In the genomic region with DNA sequence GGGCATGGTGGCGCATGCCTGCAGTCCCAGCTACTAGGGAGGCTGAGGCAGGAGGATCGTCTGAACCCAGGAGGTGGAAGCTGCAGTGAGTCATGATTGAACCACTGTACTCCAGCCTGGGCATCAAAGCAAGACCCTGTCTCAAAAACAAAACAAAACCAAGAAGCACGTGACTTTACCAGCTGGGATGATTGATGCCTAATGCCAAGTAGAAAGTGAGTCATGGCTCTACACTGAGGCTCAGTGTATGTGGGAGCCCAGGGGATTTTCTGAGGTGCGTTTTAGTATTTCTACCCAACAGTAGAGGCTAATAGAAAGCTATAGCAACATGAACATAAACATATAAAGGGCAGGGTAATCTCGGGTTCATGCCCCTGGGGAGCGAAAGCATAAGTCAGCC, we compare ENCODE assay signal across 16 cellular contexts. TPM values are rescaled to one million over a fixed set of nuclear protein-coding genes. Genes with fewer than 3 reads are reported as not detected.
DNase-seq lines count a peak whose midpoint lies in the region; ATAC-seq and TF ChIP-seq lines count a peak whose summit lies in the region.
"Had no signal": no experiment of that assay in that cellular context is flagged by ENCODE, and none has a peak within 500 bp of the region (broad histone marks: within the 10 kb centered on the region; RNA-seq: fewer than 3 reads in every experiment).

No MANE protein-coding gene starts in this region.

- peak overlapping the region; percentile 20 for H3K27ac Mint-ChIP-seq in T-helper 2 cell treated with Interferon-gamma antibody and Interleukin-4, amounts not matched to agents 5 μg/mL and 100 μg/mL, for 36 hours
- peak overlapping the region; percentile 55 for H3K27ac Mint-ChIP-seq in glutamatergic neuron (ENCODE audit: unreplicated experiment)
- peak overlapping the region; percentile 81 for H3K27ac Mint-ChIP-seq in progenitor cell of endocrine pancreas
- no peak overlapping the region for H3K27ac Mint-ChIP-seq in stimulated activated memory B cell treated with anti-CD40 and anti-IgM and Interleukin-4, amounts not matched to agents 10 μg/mL and 1 μg/mL and 100 μg/mL, for 72 hours
- H3K27ac Mint-ChIP-seq: B cell; CD4-positive, alpha-beta T cell had no signal

- H3K27me3 Mint-ChIP-seq in T-helper 2 cell treated with Interferon-gamma antibody and Interleukin-4, amounts not matched to agents 5 μg/mL and 100 μg/mL, for 36 hours (ENCODE audit: low read depth), result no peaks in the 10 kb centered on the region
- peaks cover 17% of the 10 kb centered on the region for H3K27me3 Mint-ChIP-seq in glutamatergic neuron (ENCODE audit: unreplicated experiment)
- peaks cover 3% of the 10 kb centered on the region for H3K27me3 Mint-ChIP-seq in progenitor cell of endocrine pancreas
- H3K27me3 Mint-ChIP-seq in stimulated activated memory B cell treated with anti-CD40 and anti-IgM and Interleukin-4, amounts not matched to agents 10 μg/mL and 1 μg/mL and 100 μg/mL, for 72 hours, result peaks cover 13% of the 10 kb centered on the region

- in situ Hi-C loops in G401 (cut with HindIII; ENCODE audit: low sequenced_read_pairs), result loop anchor here (25.0 kb wide), 1 partner anchor 224 kb away; no protein-coding TSS in a partner anchor

- no peak for DNase-seq in T-helper 2 cell treated with Interferon-gamma antibody and Interleukin-4, amounts not matched to agents 5 μg/mL and 100 μg/mL, for 36 hours (ENCODE audit: low spot score)
- no peak for DNase-seq in T-helper 2 cell
- peak; percentile 59 for DNase-seq in M059J (ENCODE audit: low read depth)
- DNase-seq in glutamatergic neuron, result no peak
- DNase-seq in progenitor cell of endocrine pancreas (ENCODE audit: low spot score, unreplicated experiment), result no peak
- DNase-seq in T-helper 9 cell, result no peak
- no peak for DNase-seq in G401 (ENCODE audit: low spot score)
- DNase-seq: 8988T; ACHN; C1 segment of cervical spinal cord; CD4-positive, alpha-beta T cell; DMS 273 treated with DMSO at 0.1 percent for 48 hours; IMR-90 had no signal

- H3K4me1 Mint-ChIP-seq in T-helper 2 cell treated with Interferon-gamma antibody and Interleukin-4, amounts not matched to agents 5 μg/mL and 100 μg/mL, for 36 hours (ENCODE audit: low read depth), result no peaks in the 10 kb centered on the region
- H3K4me1 Mint-ChIP-seq in glutamatergic neuron (ENCODE audit: low read depth, unreplicated experiment) (no peaks in the 10 kb centered on the region), progenitor cell of endocrine pancreas (ENCODE audit: low read depth) (no peaks in the 10 kb centered on the region)
- no peaks in the 10 kb centered on the region for H3K4me1 Mint-ChIP-seq in stimulated activated memory B cell treated with anti-CD40 and anti-IgM and Interleukin-4, amounts not matched to agents 10 μg/mL and 1 μg/mL and 100 μg/mL, for 72 hours
- H3K4me1 Mint-ChIP-seq: B cell had no signal

- H3K9me3 Mint-ChIP-seq in T-helper 2 cell treated with Interferon-gamma antibody and Interleukin-4, amounts not matched to agents 5 μg/mL and 100 μg/mL, for 36 hours, result peaks cover 8% of the 10 kb centered on the region
- H3K9me3 Mint-ChIP-seq in glutamatergic neuron (ENCODE audit: unreplicated experiment), result peaks cover 20% of the 10 kb centered on the region
- H3K9me3 Mint-ChIP-seq in progenitor cell of endocrine pancreas (ENCODE audit: low read depth), result peaks cover 4% of the 10 kb centered on the region
- H3K9me3 Mint-ChIP-seq in stimulated activated memory B cell treated with anti-CD40 and anti-IgM and Interleukin-4, amounts not matched to agents 10 μg/mL and 1 μg/mL and 100 μg/mL, for 72 hours, result peaks cover 4% of the 10 kb centered on the region
- H3K9me3 Mint-ChIP-seq: CD4-positive, alpha-beta T cell had no signal

- H3K4me3 Mint-ChIP-seq in T-helper 2 cell treated with Interferon-gamma antibody and Interleukin-4, amounts not matched to agents 5 μg/mL and 100 μg/mL, for 36 hours, result no peak overlapping the region
- H3K4me3 Mint-ChIP-seq in glutamatergic neuron (ENCODE audit: unreplicated experiment) (no peak overlapping the region), progenitor cell of endocrine pancreas (ENCODE audit: low read depth) (no peak overlapping the region)
- H3K4me3 Mint-ChIP-seq in stimulated activated memory B cell treated with anti-CD40 and anti-IgM and Interleukin-4, amounts not matched to agents 10 μg/mL and 1 μg/mL and 100 μg/mL, for 72 hours, result no peak overlapping the region
- H3K4me3 Mint-ChIP-seq: B cell; CD4-positive, alpha-beta T cell had no signal

- no peak for ATAC-seq in stimulated activated memory B cell treated with anti-CD40 and anti-IgM and Interleukin-4, amounts not matched to agents 10 μg/mL and 1 μg/mL and 100 μg/mL, for 72 hours
- ATAC-seq: GM12878 had no signal

- no peak for TF ChIP-seq CTCF in glutamatergic neuron (IDR thresholded peaks at IDR 0.05; ENCODE audit: partially characterized antibody, unreplicated experiment)
- no peak for TF ChIP-seq CTCF in progenitor cell of endocrine pancreas (IDR thresholded peaks at IDR 0.05; ENCODE audit: unreplicated experiment)

- H3K36me3 Mint-ChIP-seq in T-helper 2 cell treated with Interferon-gamma antibody and Interleukin-4, amounts not matched to agents 5 μg/mL and 100 μg/mL, for 36 hours (ENCODE audit: low read depth), result peaks cover 5% of the 10 kb centered on the region
- H3K36me3 Mint-ChIP-seq in glutamatergic neuron (ENCODE audit: unreplicated experiment), result peaks cover 4% of the 10 kb centered on the region
- H3K36me3 Mint-ChIP-seq in progenitor cell of endocrine pancreas (ENCODE audit: insufficient read depth), result peaks cover 8% of the 10 kb centered on the region
- no peaks in the 10 kb centered on the region for H3K36me3 Mint-ChIP-seq in stimulated activated memory B cell treated with anti-CD40 and anti-IgM and Interleukin-4, amounts not matched to agents 10 μg/mL and 1 μg/mL and 100 μg/mL, for 72 hours

RNA-seq across cellular contexts. Expression of a gene that starts 13.9 kb away (rescaled TPM):
- total RNA-seq in M059J (2014; rRNA removed; shearing (Covaris generic)), result 22.7 and 32.3 TPM in 2 replicates
- total RNA-seq in glutamatergic neuron (ENCODE audit: unreplicated experiment) (31.6 TPM), progenitor cell of endocrine pancreas (21.8 and 28.0 TPM in 2 replicates)
- total RNA-seq in G401 (2014; rRNA removed; shearing (Covaris generic)), result 32.9 and 50.7 TPM in 2 replicates

RNA-seq across cellular contexts. Expression of a gene that starts 19.3 kb away (rescaled TPM):
- total RNA-seq in M059J (2014; rRNA removed; shearing (Covaris generic)), result 8.7 and 17.2 TPM in 2 replicates
- total RNA-seq in glutamatergic neuron (ENCODE audit: unreplicated experiment), result 270 TPM
- total RNA-seq in progenitor cell of endocrine pancreas, result 80.6 and 82.8 TPM in 2 replicates
- 18.9 and 21.4 TPM in 2 replicates for total RNA-seq in G401 (2014; rRNA removed; shearing (Covaris generic))

RNA-seq across cellular contexts. Expression of a gene that starts 56.4 kb away (rescaled TPM):
- 4.6 and 5.5 TPM in 2 replicates for total RNA-seq in M059J (2014; rRNA removed; shearing (Covaris generic))
- 128 TPM for total RNA-seq in glutamatergic neuron (ENCODE audit: unreplicated experiment)
- 96.0 and 98.1 TPM in 2 replicates for total RNA-seq in progenitor cell of endocrine pancreas
- 5.9 and 7.3 TPM in 2 replicates for total RNA-seq in G401 (2014; rRNA removed; shearing (Covaris generic))

Comparison
In these comparisons a context has a peak if more than half of its experiments do, and no peak if none do; other contexts are left out.
1. RNA of a gene that starts 56.4 kb away (total RNA-seq): 128 TPM in glutamatergic neuron (single experiment) and 96.0 to 98.1 TPM in progenitor cell of endocrine pancreas; 5.9 to 7.3 TPM in G401 and 4.6 to 5.5 TPM in M059J; every median in the first group is over 10 times any median in the second.